In genomic region chr5:78008356-78008967, GRCh38 we compare ENCODE assay signal across 8 cellular contexts.
DNase-seq lines count a peak whose midpoint lies in the region; ATAC-seq lines count a peak whose summit lies in the region.

No MANE protein-coding gene starts in this region.

- no peak overlapping the region for H3K27ac ChIP-seq in mesenchymal stem cell (ENCODE audit: low read length, poor library complexity, severe bottlenecking)
- H3K27ac ChIP-seq in CD8-positive, alpha-beta memory T cell (ENCODE audit: low read depth, low read length): no peak overlapping the region

- H4K8ac ChIP-seq in mesenchymal stem cell (ENCODE audit: low read length): no peak overlapping the region

- H3K79me1 ChIP-seq in mesenchymal stem cell (replicated peaks; ENCODE audit: low read length, poor library complexity, severe bottlenecking): peaks cover 5% of the 10 kb centered on the region

- H3K18ac ChIP-seq in mesenchymal stem cell (ENCODE audit: low read depth in 1 of 2, low read length in 2 of 2): no peak overlapping the region

- CTCF ChIA-PET in CD8-positive, alpha-beta memory T cell (lab: Charles Lee): interaction anchor here (1.1 kb wide), 1 partner anchor 13 kb away, joined by 3 read pairs; no protein-coding TSS in a partner anchor

- H3K14ac ChIP-seq in mesenchymal stem cell (ENCODE audit: low read length in 2 of 2): no peak overlapping the region

- H2AK5ac ChIP-seq in mesenchymal stem cell (ENCODE audit: low read length, severe bottlenecking): no peak overlapping the region

- H3K27me3 ChIP-seq in mesenchymal stem cell (ENCODE audit: control insufficient read depth in 1 of 2, insufficient read depth in 1 of 2, low read length in 2 of 2): no peaks in the 10 kb centered on the region
- H3K27me3 ChIP-seq in CD8-positive, alpha-beta memory T cell (ENCODE audit: insufficient read depth, low read length, poor library complexity, severe bottlenecking): no peaks in the 10 kb centered on the region

- no peaks in the 10 kb centered on the region for H3K27me3 Mint-ChIP-seq in CD8-positive, alpha-beta memory T cell

- H3K36me3 Mint-ChIP-seq in CD8-positive, alpha-beta memory T cell: peaks cover 4 to 35% (median 8%) of the 10 kb centered on the region in 3 donors

- no peak overlapping the region for H2BK12ac ChIP-seq in mesenchymal stem cell (ENCODE audit: low read length in 2 of 2)

- no peak overlapping the region for H2BK15ac ChIP-seq in mesenchymal stem cell (ENCODE audit: low read depth, poor library complexity, severe bottlenecking)

- H3K36me3 ChIP-seq in mesenchymal stem cell (ENCODE audit: control insufficient read depth in 1 of 2, insufficient read depth in 2 of 2, low read depth in 1 of 2, low read length in 2 of 2): no peaks in the 10 kb centered on the region
- H3K36me3 ChIP-seq in CD8-positive, alpha-beta memory T cell (ENCODE audit: insufficient read depth, low read length): no peaks in the 10 kb centered on the region

- peaks cover 2% of the 10 kb centered on the region for H3K4me1 ChIP-seq in mesenchymal stem cell (ENCODE audit: control insufficient read depth, insufficient read depth, low read depth, low read length)
- no peaks in the 10 kb centered on the region for H3K4me1 ChIP-seq in CD8-positive, alpha-beta memory T cell (ENCODE audit: insufficient read depth, low read length)

- peak overlapping the region in 1 of 8 donors; percentile 2 for H3K27ac Mint-ChIP-seq in CD8-positive, alpha-beta memory T cell

- no peaks in the 10 kb centered on the region for H3K4me1 Mint-ChIP-seq in CD8-positive, alpha-beta memory T cell

- H3K4me3 Mint-ChIP-seq in CD8-positive, alpha-beta memory T cell: no peak overlapping the region

- no peak overlapping the region for H4K91ac ChIP-seq in mesenchymal stem cell (ENCODE audit: low read length)

- no peak overlapping the region for H3K4ac ChIP-seq in mesenchymal stem cell (ENCODE audit: low read depth in 1 of 2, low read length in 2 of 2)

- H3K4me2 ChIP-seq in mesenchymal stem cell (ENCODE audit: low read length, poor library complexity, severe bottlenecking): no peak overlapping the region

- 32% methylated on average over 1 of the region's 1 CpG for WGBS in mesenchymal stem cell

- no peak for ATAC-seq in HG02678 (IDR thresholded peaks at IDR 0.05; ENCODE audit: unreplicated experiment)

- no peaks in the 10 kb centered on the region for H3K9me3 Mint-ChIP-seq in CD8-positive, alpha-beta memory T cell

- POLR2A ChIA-PET in CD8-positive, alpha-beta memory T cell (lab: Charles Lee): no interaction called here

- no peak overlapping the region for H2AFZ ChIP-seq in mesenchymal stem cell (ENCODE audit: low read depth, low read length)

- no peaks in the 10 kb centered on the region for H3K9me3 ChIP-seq in mesenchymal stem cell (ENCODE audit: control insufficient read depth, low read length)
- no peaks in the 10 kb centered on the region for H3K9me3 ChIP-seq in CD8-positive, alpha-beta memory T cell (ENCODE audit: low read length)

- H3K23ac ChIP-seq in mesenchymal stem cell (ENCODE audit: low read length in 2 of 2): no peak overlapping the region

- no peak overlapping the region for H2BK5ac ChIP-seq in mesenchymal stem cell (ENCODE audit: low read depth, low read length, poor library complexity, severe bottlenecking)

- H2BK120ac ChIP-seq in mesenchymal stem cell (ENCODE audit: low read depth, low read length): no peak overlapping the region

- no peak overlapping the region for H3K4me3 ChIP-seq in mesenchymal stem cell (ENCODE audit: insufficient read depth in 1 of 2, low read depth in 1 of 2, low read length in 2 of 2)
- no peak overlapping the region for H3K4me3 ChIP-seq in CD8-positive, alpha-beta memory T cell (ENCODE audit: low read length)

- DNase-seq in Ammon's horn (ENCODE audit: low spot score): peak; percentile 86
- DNase-seq in H4 (ENCODE audit: low spot score): peak; percentile 31
- DNase-seq in NCI-H748 treated with DMSO at 0.1 percent for 48 hours (lab: John Stamatoyannopoulos, UW): peak; percentile 49
- peak; percentile 14 for DNase-seq in cerebellum (ENCODE audit: low spot score)
- DNase-seq in mesenchymal stem cell: peak; percentile 60
- DNase-seq in activated CD8-positive, alpha-beta memory T cell treated with anti-CD3 and anti-CD28 coated beads, Interleukin-2, amount 50 U/mL, for 48 hours: no peak
- no peak for DNase-seq in CD8-positive, alpha-beta memory T cell

- H3K9ac ChIP-seq in mesenchymal stem cell (ENCODE audit: low read length): no peak overlapping the region

Comparison
In these comparisons a context has a peak if more than half of its experiments do, and no peak if none do; other contexts are left out.
1. DNase-seq: peak in Ammon's horn (single experiment), H4 (single experiment), NCI-H748 treated with DMSO at 0.1 percent for 48 hours (single experiment), cerebellum (single experiment) and mesenchymal stem cell (single experiment); none in activated CD8-positive, alpha-beta memory T cell treated with anti-CD3 and anti-CD28 coated beads, Interleukin-2, amount 50 U/mL, for 48 hours (single experiment) and CD8-positive, alpha-beta memory T cell (0 of 5).